In the genomic region with DNA sequence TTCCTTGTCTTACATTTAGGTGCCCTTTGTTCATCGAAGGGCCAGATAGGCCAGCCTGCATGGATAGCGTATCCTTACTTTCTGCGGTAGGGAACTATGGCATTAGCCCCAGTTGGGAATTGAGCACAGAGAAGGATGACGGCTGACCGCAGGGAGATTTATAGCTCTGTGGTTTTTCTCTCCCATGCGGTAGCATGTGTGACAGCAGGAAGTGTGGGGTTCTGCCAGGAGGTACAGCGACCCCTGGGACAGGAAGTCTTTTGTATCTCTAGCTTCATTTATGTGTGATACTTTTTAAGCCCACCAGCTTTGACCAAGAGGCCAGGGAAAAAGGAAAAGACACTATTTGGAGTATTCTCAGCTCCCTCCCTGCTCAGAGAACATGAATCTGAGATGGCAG, we compare ENCODE assay signal across 8 cellular contexts. TPM values are rescaled to one million over a fixed set of nuclear protein-coding genes. Genes with fewer than 3 reads are reported as not detected.
DNase-seq lines count a peak whose midpoint lies in the region; ATAC-seq and TF ChIP-seq lines count a peak whose summit lies in the region.

No MANE protein-coding gene starts in this region.

- peaks cover 48% of the 10 kb centered on the region for H3K4me1 Mint-ChIP-seq in activated CD8-positive, alpha-beta T cell treated with anti-CD3 and anti-CD28 coated beads for 36 hours (ENCODE audit: low read depth)
- H3K4me1 Mint-ChIP-seq in memory B cell, result peaks cover 29% of the 10 kb centered on the region

- no peak for ATAC-seq in activated CD8-positive, alpha-beta T cell treated with anti-CD3 and anti-CD28 coated beads for 36 hours
- ATAC-seq in memory B cell (ENCODE audit: low read depth) (no peak), HG03135 (IDR thresholded peaks at IDR 0.05; ENCODE audit: unreplicated experiment) (no peak), HG03039 (IDR thresholded peaks at IDR 0.05; ENCODE audit: unreplicated experiment) (no peak)

- H3K9me3 Mint-ChIP-seq in activated CD8-positive, alpha-beta T cell treated with anti-CD3 and anti-CD28 coated beads for 36 hours, result peaks cover 3% of the 10 kb centered on the region
- H3K9me3 Mint-ChIP-seq in memory B cell, result no peaks in the 10 kb centered on the region

- peaks cover 43% of the 10 kb centered on the region for H3K4me1 ChIP-seq in Loucy (ENCODE audit: insufficient read depth, low read length, poor library complexity, severe bottlenecking)

- H3F3A ChIP-seq in Loucy (ENCODE audit: low read depth), result no peaks in the 10 kb centered on the region

- POLR2A ChIA-PET in activated CD8-positive, alpha-beta T cell treated with anti-CD3 and anti-CD28 coated beads for 36 hours (lab: Charles Lee), result interaction anchor here (1.0 to 4.5 kb wide), 2 partner anchors 15 to 33 kb away, joined by 3 to 31 read pairs; partner anchors contain the start of gene GAB3

- CTCF ChIA-PET in activated CD8-positive, alpha-beta T cell treated with anti-CD3 and anti-CD28 coated beads for 36 hours (lab: Charles Lee), result interaction anchor here (0.8 to 5.0 kb wide), 10 partner anchors 8 to 41 kb away, joined by 3 to 70 read pairs (median 5); partner anchors contain the start of gene GAB3

- H3K79me2 ChIP-seq in Loucy (ENCODE audit: insufficient read depth, low read length), result 0 out of 2 replicates have a peak, but pooled peaks cover 5% of the 10 kb centered on the region

- peak overlapping the region; percentile 33 for H3K4me3 Mint-ChIP-seq in activated CD8-positive, alpha-beta T cell treated with anti-CD3 and anti-CD28 coated beads for 36 hours
- H3K4me3 Mint-ChIP-seq in memory B cell, result peak overlapping the region; percentile 21

- H4K20me1 ChIP-seq in Loucy (ENCODE audit: insufficient read depth, low read length, poor library complexity, severe bottlenecking), result no peaks in the 10 kb centered on the region

- H3K9me2 ChIP-seq in Loucy (replicated peaks; ENCODE audit: low read depth, low read length), result no peaks in the 10 kb centered on the region

- H2AFZ ChIP-seq in Loucy (ENCODE audit: low read length), result no peak overlapping the region

- H3K36me3 Mint-ChIP-seq in activated CD8-positive, alpha-beta T cell treated with anti-CD3 and anti-CD28 coated beads for 36 hours (ENCODE audit: low read depth), result peaks cover 3% of the 10 kb centered on the region
- H3K36me3 Mint-ChIP-seq in memory B cell, result peaks cover 3% of the 10 kb centered on the region

- DNase-seq in DMS153 treated with DMSO at 0.1 percent for 48 hours (lab: John Stamatoyannopoulos, UW; ENCODE audit: unreplicated experiment) (peak; percentile 71), memory B cell (ENCODE audit: low spot score in 2 of 2) (no peak), SIG-M5 (lab: John Stamatoyannopoulos, UW) (no peak), MG63 (no peak)
- DNase-seq in activated CD8-positive, alpha-beta T cell treated with anti-CD3 and anti-CD28 coated beads for 36 hours, result peak; percentile 34

- H3K9me3 ChIP-seq in Loucy (ENCODE audit: insufficient read depth, low read depth, low read length) (no peaks in the 10 kb centered on the region), MG63 (no peaks in the 10 kb centered on the region)

- H3K4me3 ChIP-seq in Loucy (ENCODE audit: low read length, poor library complexity, severe bottlenecking) (peak overlapping the region; percentile 58), MG63 (no peak overlapping the region)

- H3K27me3 ChIP-seq in Loucy (ENCODE audit: insufficient read depth, low read length, poor library complexity, severe bottlenecking) (no peaks in the 10 kb centered on the region), MG63 (no peaks in the 10 kb centered on the region)

- H3K27ac Mint-ChIP-seq in activated CD8-positive, alpha-beta T cell treated with anti-CD3 and anti-CD28 coated beads for 36 hours, result peak overlapping the region; percentile 86
- H3K27ac Mint-ChIP-seq in memory B cell, result peak overlapping the region; percentile 82

- TF ChIP-seq CTCF in Loucy (conservative IDR thresholded peaks at IDR 0.05; ENCODE audit: low read length), result peak; percentile 37; the same call in 1 of the 2 replicates
- no peak for TF ChIP-seq CTCF in activated CD8-positive, alpha-beta T cell treated with anti-CD3 and anti-CD28 coated beads for 36 hours (IDR thresholded peaks at IDR 0.05)

- no peaks in the 10 kb centered on the region for H3K27me3 Mint-ChIP-seq in activated CD8-positive, alpha-beta T cell treated with anti-CD3 and anti-CD28 coated beads for 36 hours
- H3K27me3 Mint-ChIP-seq in memory B cell, result no peaks in the 10 kb centered on the region

- intact Hi-C loops in activated CD8-positive, alpha-beta T cell treated with anti-CD3 and anti-CD28 coated beads for 36 hours (cut with micrococcal nuclease), result no loop called here

- no peaks in the 10 kb centered on the region for H3K36me3 ChIP-seq in Loucy (ENCODE audit: insufficient read depth, low read length)
- H3K36me3 ChIP-seq in MG63, result no peaks in the 10 kb centered on the region

- peak overlapping the region; percentile 83 for H3K4me2 ChIP-seq in Loucy (ENCODE audit: low read depth, low read length, poor library complexity, severe bottlenecking)

- peak overlapping the region; percentile 70 for H3K9ac ChIP-seq in Loucy (ENCODE audit: low read depth, low read length, poor library complexity, severe bottlenecking)

RNA-seq across cellular contexts. Expression of gene GAB3, which starts 33.1 kb away (rescaled TPM):
- 1 to 10 TPM; 3.9 to 5.0 TPM for total RNA-seq in activated CD8-positive, alpha-beta T cell treated with anti-CD3 and anti-CD28 coated beads for 36 hours
- total RNA-seq in MG63 (2014; rRNA removed; shearing (Covaris generic); ENCODE audit: low replicate concordance), result 1.2 and 10.7 TPM in 2 replicates

RNA-seq across cellular contexts. Expression of gene DKC1, which starts 44.8 kb away (rescaled TPM):
- 100 to 1,000 TPM; 132 to 138 TPM for total RNA-seq in activated CD8-positive, alpha-beta T cell treated with anti-CD3 and anti-CD28 coated beads for 36 hours
- 34.1 and 41.0 TPM in 2 replicates for total RNA-seq in MG63 (2014; rRNA removed; shearing (Covaris generic); ENCODE audit: low replicate concordance)

Comparison
In these comparisons a context has a peak if more than half of its experiments do, and no peak if none do; other contexts are left out.
1. DNase-seq: peak in DMS153 treated with DMSO at 0.1 percent for 48 hours (single experiment) and activated CD8-positive, alpha-beta T cell treated with anti-CD3 and anti-CD28 coated beads for 36 hours (single experiment); none in memory B cell (0 of 2), SIG-M5 (single experiment) and MG63 (single experiment).